ENCODE assay signal across 17 cellular contexts in genomic region chr2:217856159-217856558, GRCh38.
DNase-seq lines count a peak whose midpoint lies in the region; ATAC-seq and TF ChIP-seq lines count a peak whose summit lies in the region.
"Had no signal": no experiment of that assay in that cellular context is flagged by ENCODE, and none has a peak within 500 bp of the region (broad histone marks: within the 10 kb centered on the region; RNA-seq: fewer than 3 reads in every experiment).

No MANE protein-coding gene starts in this region.

- TF ChIP-seq CTCF in spleen (IDR thresholded peaks at IDR 0.05 in 8 of 11, conservative IDR thresholded peaks at IDR 0.05 in 3 of 11) (no peak), upper lobe of right lung (IDR thresholded peaks at IDR 0.05) (no peak)

- DNase-seq in Right ventricle myocardium inferior (ENCODE audit: missing footprints) (peak; percentile 13), Right ventricle myocardium superior (no peak), spleen (peak; percentile 51), upper lobe of right lung (no peak), DMS 273 treated with DMSO at 0.1 percent for 48 hours (lab: John Stamatoyannopoulos, UW) (no peak)
- DNase-seq: CD8-positive, alpha-beta memory T cell; GF-D8; GOT3; NCI-H1436 treated with DMSO at 0.1 percent for 48 hours; NCI-H2107; NCI-H345; NCI-H69 had no signal

- no peak for ATAC-seq in Right ventricle myocardium inferior
- no peak for ATAC-seq in Right ventricle myocardium superior (ENCODE audit: poor library complexity)
- ATAC-seq in upper lobe of right lung: no peak
- no peak for ATAC-seq in GM21360 (IDR thresholded peaks at IDR 0.05; ENCODE audit: unreplicated experiment)
- no peak for ATAC-seq in GM21825 (IDR thresholded peaks at IDR 0.05; ENCODE audit: unreplicated experiment)

- H3K9me3 ChIP-seq in muscle layer of colon (ENCODE audit: low read length): no peaks in the 10 kb centered on the region
- no peaks in the 10 kb centered on the region for H3K9me3 ChIP-seq in spleen
- H3K9me3 ChIP-seq in upper lobe of right lung: no peaks in the 10 kb centered on the region

- H3K27ac ChIP-seq in muscle layer of colon (ENCODE audit: low read depth, low read length) (peak overlapping the region; percentile 91), spleen (peak overlapping the region in 1 of 8 donors; percentile 18), upper lobe of right lung (no peak overlapping the region)
- H3K27ac ChIP-seq: 22Rv1, RWPE1 had no signal

- H3K4me3 ChIP-seq in muscle layer of colon (ENCODE audit: low read depth in 1 of 2, low read length in 2 of 2) (no peak overlapping the region), spleen (no peak overlapping the region), upper lobe of right lung (peak overlapping the region; percentile 39)

- TF ChIP-seq POLR2A in spleen (IDR thresholded peaks at IDR 0.05): no peak

- 46 to 83% (median 77%) methylated on average over 3 to 6 of the region's 6 CpGs for WGBS in spleen, 5 donors

- H3K27me3 ChIP-seq in muscle layer of colon (ENCODE audit: control insufficient read depth in 1 of 2, insufficient read depth in 2 of 2, low read length in 2 of 2) (no peaks in the 10 kb centered on the region), spleen (replicated peaks in 1 of 7) (no peaks in the 10 kb centered on the region), upper lobe of right lung (no peaks in the 10 kb centered on the region)

- peaks cover 98% of the 10 kb centered on the region for H3K4me1 ChIP-seq in muscle layer of colon (ENCODE audit: insufficient read depth, low read length)
- H3K4me1 ChIP-seq in spleen: peaks cover 6 to 82% (median 27%) of the 10 kb centered on the region in 6 donors
- H3K4me1 ChIP-seq in upper lobe of right lung: peaks cover 66% of the 10 kb centered on the region

- peaks cover 78% of the 10 kb centered on the region for H3K36me3 ChIP-seq in muscle layer of colon (ENCODE audit: insufficient read depth, low read length)
- peaks cover 0 to 92% (median 0%) of the 10 kb centered on the region in 6 donors for H3K36me3 ChIP-seq in spleen
- peaks cover 71% of the 10 kb centered on the region for H3K36me3 ChIP-seq in upper lobe of right lung

- no peak overlapping the region for H3K9ac ChIP-seq in muscle layer of colon (ENCODE audit: low read length)

- intact Hi-C loops in Right ventricle myocardium inferior (cut with DNase I) (loop anchor here (2.0 to 10.0 kb wide), 2 partner anchors 17 to 51 kb away; no protein-coding TSS in a partner anchor), Right ventricle myocardium superior (cut with DNase I) (no loop called here), spleen (cut with DNase I; ENCODE audit: low total_unique reads) (no loop called here), upper lobe of right lung (cut with DNase I) (no loop called here)

Comparison
In these comparisons a context has a peak if more than half of its experiments do, and no peak if none do; other contexts are left out.
1. DNase-seq: peak in Right ventricle myocardium inferior (single experiment) and spleen (single experiment); none in Right ventricle myocardium superior (single experiment), upper lobe of right lung (single experiment) and DMS 273 treated with DMSO at 0.1 percent for 48 hours (single experiment).